In the genomic region with DNA sequence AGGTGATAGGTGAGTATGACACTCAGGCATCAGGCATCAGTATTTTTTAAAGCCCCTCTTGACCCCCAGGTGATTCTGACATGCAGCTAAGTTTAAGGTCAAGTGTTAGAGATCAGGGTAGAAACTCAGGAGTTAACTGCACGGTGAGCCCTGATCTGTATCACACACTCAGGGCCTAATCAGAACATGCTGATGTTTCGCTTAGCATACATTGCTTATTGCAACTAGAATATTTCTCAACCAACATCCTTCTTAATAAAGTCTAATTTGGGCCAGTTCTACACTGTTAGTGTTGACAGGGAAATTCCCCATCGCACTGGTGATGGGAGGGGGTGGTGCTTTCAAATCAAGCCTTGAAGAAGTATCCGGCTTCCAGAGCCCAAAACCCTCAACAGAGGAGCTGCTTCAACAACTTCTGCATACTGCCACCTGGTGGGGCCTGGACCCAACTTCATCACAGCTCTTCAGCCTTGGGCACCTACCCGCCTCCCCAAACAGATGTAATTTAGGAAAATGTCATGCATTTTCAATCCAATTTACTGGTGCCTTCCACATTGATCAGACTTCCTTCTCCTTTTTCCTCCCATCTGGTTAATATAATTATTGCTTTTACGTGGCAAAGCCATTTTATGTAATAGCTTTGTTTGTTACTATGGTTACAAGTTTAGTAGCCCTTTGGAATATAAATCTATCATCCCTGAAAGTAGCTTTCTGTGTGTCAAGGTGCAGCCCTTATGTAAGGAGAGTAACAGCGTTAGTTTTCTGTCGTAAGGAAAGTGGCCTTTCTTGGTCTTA, we compare ENCODE assay signal across 8 cellular contexts.
DNase-seq lines count a peak whose midpoint lies in the region; ATAC-seq lines count a peak whose summit lies in the region.

No MANE protein-coding gene starts in this region.

- ATAC-seq in GM18517 (IDR thresholded peaks at IDR 0.05; ENCODE audit: unreplicated experiment): peak; percentile 75
- peak; percentile 67 for ATAC-seq in HG03097 (IDR thresholded peaks at IDR 0.05; ENCODE audit: low FRiP score, unreplicated experiment)
- peak; percentile 85 for ATAC-seq in left colon

- DNase-seq in A172 (ENCODE audit: low spot score) (peak; percentile 64), NCI-H2227 (lab: John Stamatoyannopoulos, UW; ENCODE audit: unreplicated experiment) (peak; percentile 71), cerebellum (ENCODE audit: low spot score) (peak; percentile 62), left colon (peak; percentile 77 to 85)
- peak; percentile 76 for DNase-seq in activated CD4-positive, alpha-beta T cell treated with anti-CD3 and anti-CD28 coated beads for 1 hour
- DNase-seq in stimulated activated CD4-positive, alpha-beta T cell treated with anti-CD3 and anti-CD28 coated beads, Interleukin-2, amount 100 ng/mL, for 24 hours: peak; percentile 90 to 93

- intact Hi-C loops in left colon (cut with DNase I, micrococcal nuclease): loop anchor here in 1 of 2 donors (5.0 kb wide), 1 partner anchor 335 kb away; no protein-coding TSS in a partner anchor

Comparison
In these comparisons a context has a peak if more than half of its experiments do, and no peak if none do; other contexts are left out.
1. Peak in every context shown above with its lines: DNase-seq and ATAC-seq.